ENCODE assay signal across 29 cellular contexts in the genomic region with DNA sequence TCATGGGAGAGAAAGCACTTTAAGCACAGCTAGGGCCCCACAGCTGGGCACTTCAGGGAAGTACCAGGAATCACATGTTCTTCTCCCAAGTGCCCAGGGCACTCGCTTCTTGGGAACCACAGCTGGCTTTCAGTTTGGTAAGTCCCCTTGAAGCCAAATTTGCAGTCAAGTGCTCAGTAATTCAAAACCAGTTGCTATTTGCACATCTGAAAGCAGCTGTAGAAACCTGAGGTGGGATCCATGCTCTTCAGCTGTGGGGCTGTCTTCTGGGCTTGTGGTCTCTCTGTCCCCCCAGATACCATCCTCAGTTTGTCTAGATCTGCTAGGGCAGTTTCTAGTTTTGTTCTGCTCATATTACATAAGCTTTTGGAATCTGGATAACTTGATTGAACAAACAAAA. TPM values are rescaled to one million over a fixed set of nuclear protein-coding genes. Genes with fewer than 3 reads are reported as not detected.
"Had no signal": no experiment of that assay in that cellular context is flagged by ENCODE, and none has a peak within 500 bp of the region (broad histone marks: within the 10 kb centered on the region; RNA-seq: fewer than 3 reads in every experiment).

No MANE protein-coding gene starts in this region.

- H3K27ac ChIP-seq: epithelial cell of prostate, esophagus squamous epithelium, heart right ventricle, left lung, lower lobe of right lung, pancreas, prostate gland, suprapubic skin, tibial nerve had no signal

- DNase-seq: activated CD4-positive, alpha-beta T cell treated with anti-CD3 and anti-CD28 coated beads for 4 hours; activated CD4-positive, alpha-beta T cell treated with anti-CD3 and anti-CD28 coated beads, Interleukin-2, amount 50 U/mL, for 4 hours; activated CD4-positive, CD25-positive, alpha-beta regulatory T cell; activated naive CD4-positive, alpha-beta T cell; activated T-cell treated with anti-CD3 and anti-CD28 coated beads for 4 hours; activated T-cell treated with anti-CD3 and anti-CD28 coated beads, Interleukin-2, amount 50 U/mL, for 72 hours; anterior cingulate cortex; dermis blood vessel endothelial cell; effector CD4-positive, alpha-beta T cell; esophagus squamous epithelium; foreskin melanocyte; heart right ventricle; left lung; lower lobe of right lung; mesenchymal stem cell; naive thymus-derived CD8-positive, alpha-beta T cell; nucleus accumbens; pancreas; stimulated activated CD4-positive, alpha-beta T cell treated with anti-CD3 and anti-CD28 coated beads, Interleukin-15, amount 100 ng/mL, for 24 hours; stimulated activated CD4-positive, alpha-beta T cell treated with anti-CD3 and anti-CD28 coated beads, Interleukin-2, amount 100 ng/mL, for 24 hours; stimulated activated naive CD4-positive, alpha-beta T cell had no signal

- H3K4me3 ChIP-seq: esophagus squamous epithelium, heart right ventricle, left lung, lower lobe of right lung, pancreas, prostate gland, suprapubic skin, tibial nerve had no signal

- H3K36me3 ChIP-seq: esophagus squamous epithelium, heart right ventricle, left lung, lower lobe of right lung, pancreas, prostate gland, suprapubic skin, tibial nerve had no signal

- FAIRE-seq: bronchial epithelial cell, colon, pancreas had no signal

- H3K4me1 ChIP-seq: heart right ventricle, left lung, lower lobe of right lung, pancreas, suprapubic skin, tibial nerve had no signal

- H3K9me3 ChIP-seq: esophagus squamous epithelium, heart right ventricle, left lung, lower lobe of right lung, pancreas, prostate gland, suprapubic skin, tibial nerve had no signal

RNA-seq across cellular contexts. Expression of a gene that starts 12.9 kb away (rescaled TPM):
- total RNA-seq: activated T-cell treated with anti-CD3 and anti-CD28 coated beads, Interleukin-2, amount 50 U/mL, for 72 hours; bronchial epithelial cell; dermis blood vessel endothelial cell; glomerular endothelial cell; left lung; lower lobe of right lung; naive thymus-derived CD8-positive, alpha-beta T cell; suprapubic skin; tibial nerve; ureter had no signal
- polyA plus RNA-seq: heart right ventricle; naive thymus-derived CD8-positive, alpha-beta T cell had no signal
